22 cellular contexts compared by ENCODE assay signal in genomic region chr6:1580585-1580984, GRCh38. TPM values are rescaled to one million over a fixed set of nuclear protein-coding genes. Genes with fewer than 3 reads are reported as not detected.
A peak's percentile ranks its signal among the peaks of the same experiment; 100 is the strongest.
DNase-seq lines count a peak whose midpoint lies in the region; ATAC-seq, FAIRE-seq and TF ChIP-seq lines count a peak whose summit lies in the region.
"Had no signal": no experiment of that assay in that cellular context is flagged by ENCODE, and none has a peak within 500 bp of the region (broad histone marks: within the 10 kb centered on the region; RNA-seq: fewer than 3 reads in every experiment).

No MANE protein-coding gene starts in this region.

- H3K23me2 ChIP-seq in H1 (ENCODE audit: low read depth, low read length) = no peaks in the 10 kb centered on the region

- no peak overlapping the region for H4K91ac ChIP-seq in H1 (replicated peaks; ENCODE audit: insufficient read length, low read length)

- no peak for ATAC-seq in HepG2
- ATAC-seq in right lobe of liver = no peak
- no peak for ATAC-seq in GM21529 (IDR thresholded peaks at IDR 0.05; ENCODE audit: unreplicated experiment)
- ATAC-seq: A549; CD8-positive, alpha-beta T cell had no signal

- CTCF ChIA-PET in HepG2 (lab: Yijun Ruan, JAX; ENCODE audit: low intra/inter-chr PET ratio, low total read pairs) = no interaction called here
- CTCF ChIA-PET in mammary epithelial cell (lab: Charles Lee; ENCODE audit: low non-redundant PET) = no interaction called here
- CTCF ChIA-PET in H1 (lab: Charles Lee; ENCODE audit: partially characterized antibody) = interaction anchor here (0.5 to 1.7 kb wide), 3 partner anchors 14 to 74 kb away, joined by 3 to 4 read pairs (median 3); no protein-coding TSS in a partner anchor
- CTCF ChIA-PET in Calu3 (lab: Charles Lee) = no interaction called here

- no peak overlapping the region for H3K4ac ChIP-seq in H1 (replicated peaks; ENCODE audit: insufficient read length, low read depth, low read length)

- no peak overlapping the region for H4K5ac ChIP-seq in H1 (ENCODE audit: insufficient read length, low read depth, low read length)

- H2BK120ac ChIP-seq in H1 (replicated peaks; ENCODE audit: low read depth, low read length) = no peak overlapping the region

- no peak overlapping the region for H2AK5ac ChIP-seq in H1 (ENCODE audit: low read depth, low read length)

- TF ChIP-seq POLR2A in HepG2 (IDR thresholded peaks at IDR 0.05; ENCODE audit: insufficient read depth in 1 of 2, low read depth in 2 of 2, low read length in 2 of 2) = no peak
- no peak for TF ChIP-seq POLR2A in right lobe of liver (IDR thresholded peaks at IDR 0.05)
- TF ChIP-seq POLR2A in H1 (IDR thresholded peaks at IDR 0.05; ENCODE audit: control extremely low read depth in 1 of 2, low read depth in 2 of 2, low read length in 2 of 2) = no peak
- TF ChIP-seq POLR2A in suprapubic skin (IDR thresholded peaks at IDR 0.05) = no peak

- H3K4me2 ChIP-seq in HepG2 (ENCODE audit: low read depth, low read length) (no peak overlapping the region), mammary epithelial cell (ENCODE audit: insufficient read depth, low read depth, low read length) (peak overlapping the region; percentile 32), H1 (ENCODE audit: insufficient read depth in 1 of 2, low read depth in 2 of 2, low read length in 2 of 2) (no peak overlapping the region)
- H3K4me2 ChIP-seq: A549; BLaER1 treated with 17β-estradiol and CSF1 and Interleukin-3, amounts not matched to agents 10 nM and 100 nM had no signal

- TF ChIP-seq CTCF in HepG2 (CRISPR knock-in tag; IDR thresholded peaks at IDR 0.05) = no peak
- TF ChIP-seq CTCF in right lobe of liver (IDR thresholded peaks at IDR 0.05) = no peak
- TF ChIP-seq CTCF in mammary epithelial cell (conservative IDR thresholded peaks at IDR 0.05 in 1 of 2, IDR thresholded peaks at IDR 0.05 in 1 of 2; ENCODE audit: extremely low read depth in 1 of 2, insufficient read depth in 1 of 2, low read depth in 1 of 2, low read length in 2 of 2) = no peak
- TF ChIP-seq CTCF in H1 (IDR thresholded peaks at IDR 0.05; ENCODE audit: control extremely low read depth in 1 of 3, insufficient read depth in 1 of 3, low read depth in 1 of 3, low read length in 3 of 3) = no peak
- no peak for TF ChIP-seq CTCF in suprapubic skin (IDR thresholded peaks at IDR 0.05)
- TF ChIP-seq CTCF in Calu3 (IDR thresholded peaks at IDR 0.05; ENCODE audit: unreplicated experiment) = no peak

- no peak overlapping the region for H2BK15ac ChIP-seq in H1 (ENCODE audit: low read length)

- FAIRE-seq in HepG2 (lab: Jason Lieb, UNC) (no peak), H1 (lab: Jason Lieb, UNC) (no peak), urothelium cell line (lab: Jason Lieb, UNC) (no peak)
- FAIRE-seq: A549, G401.6, GM12891, GM19239 had no signal

- H3K9me3 Mint-ChIP-seq in Calu3 (ENCODE audit: low read depth, unreplicated experiment) = no peaks in the 10 kb centered on the region
- H3K9me3 Mint-ChIP-seq: CD4-positive, alpha-beta T cell; CD8-positive, alpha-beta T cell had no signal

- peaks cover 5 to 43% of the 10 kb centered on the region in 2 experiments; a peak in 4 of 5 replicates for H3K27me3 ChIP-seq in HepG2 (ENCODE audit: control insufficient read depth in 1 of 2, insufficient read depth in 2 of 2, low read length in 2 of 2)
- H3K27me3 ChIP-seq in right lobe of liver = no peaks in the 10 kb centered on the region
- no peaks in the 10 kb centered on the region for H3K27me3 ChIP-seq in mammary epithelial cell (ENCODE audit: insufficient read depth, low read length)
- peaks cover 0 to 3% (median 0%) of the 10 kb centered on the region in 4 experiments; a peak in 1 of 7 replicates for H3K27me3 ChIP-seq in H1 (replicated peaks in 1 of 4; ENCODE audit: control insufficient read depth in 3 of 4, extremely low read depth in 1 of 4, insufficient read depth in 3 of 4, low read length in 3 of 4)
- peaks cover 8% of the 10 kb centered on the region for H3K27me3 ChIP-seq in suprapubic skin
- H3K27me3 ChIP-seq: BLaER1 treated with 17β-estradiol and CSF1 and Interleukin-3, amounts not matched to agents 10 nM and 100 nM had no signal

- no peaks in the 10 kb centered on the region for H3K36me3 Mint-ChIP-seq in Calu3 (ENCODE audit: insufficient read depth, unreplicated experiment)
- H3K36me3 Mint-ChIP-seq: CD8-positive, alpha-beta T cell had no signal

- H2BK20ac ChIP-seq in H1 (ENCODE audit: low read length) = no peak overlapping the region

- peaks cover 39% of the 10 kb centered on the region for H3K27me3 Mint-ChIP-seq in Calu3 (ENCODE audit: unreplicated experiment)

- in situ Hi-C loops in HepG2 (cut with HindIII; ENCODE audit: extremely low pct_ligation_motif_present, low pct_unique_long_range_greater_than_20kb) = no loop called here
- in situ Hi-C loops in mammary epithelial cell (cut with MboI; ENCODE audit: low sequenced_read_pairs in 2 of 2) = loop anchor here in 1 of 2 donors (25.0 kb wide), 2 partner anchors 882 to 1057 kb away; no protein-coding TSS in a partner anchor

- TF ChIP-seq EP300 in HepG2 (IDR thresholded peaks at IDR 0.05; ENCODE audit: low read depth in 2 of 2, low read length in 2 of 2) (no peak), HepG2 (CRISPR knock-in tag; IDR thresholded peaks at IDR 0.05; ENCODE audit: borderline replicate concordance) (no peak), H1 (IDR thresholded peaks at IDR 0.05; ENCODE audit: borderline replicate concordance in 1 of 2, low read depth in 2 of 2, low read length in 2 of 2) (no peak), suprapubic skin (IDR thresholded peaks at IDR 0.05) (no peak)

- H4K20me1 ChIP-seq in HepG2 (ENCODE audit: insufficient read depth, low read length) (no peaks in the 10 kb centered on the region), mammary epithelial cell (ENCODE audit: insufficient read depth, low read length) (no peaks in the 10 kb centered on the region), H1 (replicated peaks in 1 of 2; ENCODE audit: control insufficient read depth in 1 of 2, insufficient read depth in 2 of 2, low read length in 2 of 2) (no peaks in the 10 kb centered on the region)
- H4K20me1 ChIP-seq: BLaER1 treated with 17β-estradiol and CSF1 and Interleukin-3, amounts not matched to agents 10 nM and 100 nM had no signal

- peak overlapping the region; percentile 68; the same call in 1 of the 2 replicates for H4K8ac ChIP-seq in H1 (ENCODE audit: extremely low read depth, insufficient read depth, low read length)

- POLR2A ChIA-PET in HepG2 (lab: Yijun Ruan, JAX) (no interaction called here), H1 (lab: Charles Lee; ENCODE audit: partially characterized antibody) (no interaction called here)

- H2BK5ac ChIP-seq in H1 (ENCODE audit: low read depth, low read length) = no peak overlapping the region

- DNase-seq in HepG2 (ENCODE audit: low spot score) = no peak
- DNase-seq in right lobe of liver = no peak
- no peak for DNase-seq in mammary epithelial cell
- DNase-seq in H1 (ENCODE audit: low read depth in 1 of 2, low spot score in 2 of 2) = peak in 1 of 2 experiments; percentile 37
- no peak for DNase-seq in suprapubic skin (ENCODE audit: low spot score in 2 of 2)
- DNase-seq in Calu3 = no peak
- DNase-seq in urothelium cell line (ENCODE audit: low spot score) = no peak
- DNase-seq: AML-193; Caco-2; CD4-positive, alpha-beta T cell; CD8-positive, alpha-beta T cell; DMS79 treated with DMSO at 0.1 percent for 48 hours; GF-D8 had no signal

- H3K18ac ChIP-seq in H1 (ENCODE audit: extremely low read depth, low read length) = no peak overlapping the region

- no peak for TF ChIP-seq RAD21 in HepG2 (CRISPR knock-in tag; IDR thresholded peaks at IDR 0.05)
- no peak for TF ChIP-seq RAD21 in H1 (IDR thresholded peaks at IDR 0.05 in 1 of 2, conservative IDR thresholded peaks at IDR 0.05 in 1 of 2; ENCODE audit: low read depth in 2 of 2, low read length in 2 of 2)

- intact Hi-C loops in HepG2 (cut with micrococcal nuclease; ENCODE audit: unreplicated experiment) (no loop called here), right lobe of liver (cut with DNase I) (no loop called here), mammary epithelial cell (cut with micrococcal nuclease) (no loop called here), Calu3 (cut with micrococcal nuclease; ENCODE audit: unreplicated experiment) (no loop called here)

- H3K27ac Mint-ChIP-seq in Calu3 (ENCODE audit: unreplicated experiment) = no peak overlapping the region
- H3K27ac Mint-ChIP-seq: B cell; CD4-positive, alpha-beta T cell; CD8-positive, alpha-beta T cell had no signal

- no peaks in the 10 kb centered on the region for H3K9me3 ChIP-seq in HepG2 (ENCODE audit: low read length)
- no peaks in the 10 kb centered on the region for H3K9me3 ChIP-seq in right lobe of liver
- H3K9me3 ChIP-seq in mammary epithelial cell (replicated peaks; ENCODE audit: insufficient read depth, low read length) = no peaks in the 10 kb centered on the region
- no peaks in the 10 kb centered on the region for H3K9me3 ChIP-seq in H1 (ENCODE audit: insufficient read depth in 2 of 2, low read depth in 1 of 2, low read length in 1 of 2)
- H3K9me3 ChIP-seq in suprapubic skin = no peaks in the 10 kb centered on the region
- H3K9me3 ChIP-seq: A549; BLaER1 treated with 17β-estradiol and CSF1 and Interleukin-3, amounts not matched to agents 10 nM and 100 nM; Caco-2 had no signal

- H3K27ac ChIP-seq in HepG2 (ENCODE audit: extremely low read length, insufficient read depth, low read length) (no peak overlapping the region), right lobe of liver (no peak overlapping the region), mammary epithelial cell (ENCODE audit: insufficient read depth, low read depth, low read length) (no peak overlapping the region), H1 (ENCODE audit: low read depth, low read length) (no peak overlapping the region), suprapubic skin (peak overlapping the region; percentile 33)
- H3K27ac ChIP-seq: 22Rv1; A549; BLaER1 treated with 17β-estradiol and CSF1 and Interleukin-3, amounts not matched to agents 10 nM and 100 nM; C4-2B had no signal

- H3K4me3 Mint-ChIP-seq in Calu3 (ENCODE audit: low read depth, unreplicated experiment) = no peak overlapping the region
- H3K4me3 Mint-ChIP-seq: B cell; CD4-positive, alpha-beta T cell; CD8-positive, alpha-beta T cell had no signal

- H3K36me3 ChIP-seq in HepG2 (replicated peaks in 1 of 2; ENCODE audit: control insufficient read depth in 1 of 2, insufficient read depth in 2 of 2, low read length in 2 of 2) = no peaks in the 10 kb centered on the region
- no peaks in the 10 kb centered on the region for H3K36me3 ChIP-seq in right lobe of liver
- no peaks in the 10 kb centered on the region for H3K36me3 ChIP-seq in mammary epithelial cell (ENCODE audit: insufficient read depth, low read length)
- H3K36me3 ChIP-seq in H1 (ENCODE audit: control insufficient read depth in 2 of 4, insufficient read depth in 4 of 4, low read length in 3 of 4) = no peaks in the 10 kb centered on the region
- H3K36me3 ChIP-seq in suprapubic skin = no peaks in the 10 kb centered on the region
- H3K36me3 ChIP-seq: BLaER1 treated with 17β-estradiol and CSF1 and Interleukin-3, amounts not matched to agents 10 nM and 100 nM had no signal

- H3K56ac ChIP-seq in H1 (replicated peaks; ENCODE audit: insufficient read length, low read depth, low read length) = no peak overlapping the region

- no peaks in the 10 kb centered on the region for H3K79me1 ChIP-seq in H1 (ENCODE audit: low read depth, low read length)

- no peaks in the 10 kb centered on the region for H3K4me1 Mint-ChIP-seq in Calu3 (ENCODE audit: low read depth, unreplicated experiment)

- dilution Hi-C loops in mammary epithelial cell (cut with HindIII; ENCODE audit: low sequenced_read_pairs) = no loop called here

- H3K4me1 ChIP-seq in HepG2 (ENCODE audit: insufficient read depth, low read length) = peaks cover 10% of the 10 kb centered on the region
- H3K4me1 ChIP-seq in right lobe of liver = no peaks in the 10 kb centered on the region
- peaks cover 6% of the 10 kb centered on the region for H3K4me1 ChIP-seq in mammary epithelial cell (ENCODE audit: insufficient read depth, low read length)
- no peaks in the 10 kb centered on the region; a peak in 2 of 7 replicates for H3K4me1 ChIP-seq in H1 (replicated peaks in 1 of 4; ENCODE audit: control insufficient read depth in 3 of 4, insufficient read depth in 4 of 4, low read length in 3 of 4)
- peaks cover 2% of the 10 kb centered on the region for H3K4me1 ChIP-seq in suprapubic skin
- H3K4me1 ChIP-seq: A549, Caco-2 had no signal

- no peak overlapping the region for H2AFZ ChIP-seq in HepG2 (ENCODE audit: low read length)
- peak overlapping the region; percentile 7 for H2AFZ ChIP-seq in mammary epithelial cell (ENCODE audit: low read depth, low read length)
- no peak overlapping the region for H2AFZ ChIP-seq in H1 (ENCODE audit: low read length)

- H3K79me2 ChIP-seq in HepG2 (ENCODE audit: insufficient read depth, low read length) (no peaks in the 10 kb centered on the region), mammary epithelial cell (ENCODE audit: insufficient read depth, low read length) (no peaks in the 10 kb centered on the region), H1 (ENCODE audit: control insufficient read depth in 1 of 2, insufficient read depth in 2 of 2, low read length in 2 of 2) (no peaks in the 10 kb centered on the region)

- no peak overlapping the region for H2BK12ac ChIP-seq in H1 (ENCODE audit: low read depth, low read length)

- H3K14ac ChIP-seq in H1 (ENCODE audit: insufficient read length) = no peak overlapping the region

- H3K9ac ChIP-seq in HepG2 (ENCODE audit: insufficient read depth, low read depth, low read length) = no peak overlapping the region
- no peak overlapping the region for H3K9ac ChIP-seq in mammary epithelial cell (ENCODE audit: insufficient read depth, low read length)
- H3K9ac ChIP-seq in H1 (replicated peaks in 1 of 4; ENCODE audit: extremely low read depth in 1 of 4, low read depth in 3 of 4, low read length in 3 of 4) = no peak overlapping the region
- H3K9ac ChIP-seq: BLaER1 treated with 17β-estradiol and CSF1 and Interleukin-3, amounts not matched to agents 10 nM and 100 nM had no signal

- H3K4me3 ChIP-seq in HepG2 (replicated peaks in 1 of 3; ENCODE audit: insufficient read depth in 1 of 3, low read depth in 2 of 3, low read length in 3 of 3) (no peak overlapping the region), right lobe of liver (no peak overlapping the region), mammary epithelial cell (replicated peaks in 1 of 3; ENCODE audit: insufficient read depth in 1 of 3, low read depth in 2 of 3, low read length in 3 of 3) (no peak overlapping the region), H1 (ENCODE audit: extremely low read depth in 1 of 4, insufficient read depth in 2 of 4, low read depth in 3 of 4, low read length in 4 of 4) (no peak overlapping the region), suprapubic skin (no peak overlapping the region)
- H3K4me3 ChIP-seq: A549; BLaER1 treated with 17β-estradiol and CSF1 and Interleukin-3, amounts not matched to agents 10 nM and 100 nM had no signal

- WGBS in HepG2 (ENCODE audit: low lambda C conversion rate) = 49% methylated on average over 9 of the region's 9 CpGs
- 46% methylated on average over 6 of the region's 9 CpGs for WGBS in right lobe of liver (ENCODE audit: insufficient coverage, low coverage, low lambda C conversion rate, missing lambda C conversion rate)
- WGBS in mammary epithelial cell (ENCODE audit: low coverage, missing lambda C conversion rate) = 28% methylated on average over 9 of the region's 9 CpGs
- WGBS in H1 (ENCODE audit: extremely low coverage in 1 of 2, insufficient coverage in 1 of 2, insufficient read length in 1 of 2, insufficient replicate concordance in 2 of 2, low coverage in 1 of 2, low lambda C conversion rate in 2 of 2, missing lambda C conversion rate in 1 of 2), 2 experiments = 88% methylated on average over 5 of the region's 9 CpGs; no CpG with 5 or more reads in 1 of the 2 experiments
- WGBS in suprapubic skin = 67% methylated on average over 9 of the region's 9 CpGs

- BruUV-seq in HepG2 (replicated peaks; lab: Mats Ljungman, UMichigan) (no TSS peak), mammary epithelial cell (replicated peaks; lab: Mats Ljungman, UMichigan) (no TSS peak), Calu3 (replicated peaks; lab: Mats Ljungman, UMichigan) (no TSS peak)

- H3K23ac ChIP-seq in H1 (ENCODE audit: insufficient read length) = no peak overlapping the region

RNA-seq across cellular contexts. Expression of gene FOXC1, which starts 29.1 kb away (rescaled TPM):
- total RNA-seq in HepG2 (2016; rRNA removed; fragmentation: Illumina TruSeq; extraction: Trizol) (0.46 and 0.55 TPM in 2 replicates), right lobe of liver (under 1 TPM; 0.24 to 0.87 (median 0.50) TPM), mammary epithelial cell (10 to 100 TPM; 12.1 to 15.8 TPM), suprapubic skin (10 to 100 TPM; 14.5 to 35.8 (median 21.4) TPM), Calu3 (2022) (12.3 and 16.5 TPM in 2 replicates)
- 0.09 TPM in 1 of 2 replicates, not detected in the other for total RNA-seq in HepG2 (2016; cell fraction: cytosol; rRNA removed; fragmentation: Illumina TruSeq; extraction: Trizol; ENCODE audit: low read depth)
- total RNA-seq in HepG2 (2016; cell fraction: insoluble cytoplasmic fraction; rRNA removed; fragmentation: Illumina TruSeq; extraction: Trizol) = 0.42 and 0.50 TPM in 2 replicates
- 0.28 and 0.31 TPM in 2 replicates for total RNA-seq in HepG2 (2016; cell fraction: membrane; rRNA removed; fragmentation: Illumina TruSeq; extraction: Trizol)
- total RNA-seq in HepG2 (2016; cell fraction: nucleus; rRNA removed; fragmentation: Illumina TruSeq; extraction: Trizol) = 0.47 and 0.50 TPM in 2 replicates
- polyA plus RNA-seq in HepG2 (2011; rRNA removed) (0.37 and 0.44 TPM in 2 replicates), mammary epithelial cell (4.6 TPM), H1 (2011; rRNA removed) (0.05 TPM in 1 of 2 replicates, not detected in the other)
- polyA plus RNA-seq in HepG2 (2011; cell fraction: cytosol; rRNA removed) = 0.19 and 0.23 TPM in 2 replicates
- 0.23 and 0.27 TPM in 2 replicates for polyA plus RNA-seq in HepG2 (2011; cell fraction: nucleus; rRNA removed)
- 0.30 and 0.53 TPM in 2 replicates for polyA plus RNA-seq in HepG2 (2012)
- 0.05 and 0.09 TPM in 2 replicates for polyA plus RNA-seq in HepG2 (2016; cell fraction: cytosol; fragmentation: Illumina TruSeq; extraction: Trizol; ENCODE audit: low read depth)
- 0.89 and 1.2 TPM in 2 replicates for polyA plus RNA-seq in HepG2 (2016; cell fraction: insoluble cytoplasmic fraction; fragmentation: Illumina TruSeq; extraction: Trizol; ENCODE audit: low read depth)
- polyA plus RNA-seq in HepG2 (2016; cell fraction: membrane; fragmentation: Illumina TruSeq; extraction: Trizol; ENCODE audit: low read depth) = 0.26 and 0.35 TPM in 2 replicates
- polyA plus RNA-seq in HepG2 (2016; cell fraction: nucleus; fragmentation: Illumina TruSeq; extraction: Trizol; ENCODE audit: insufficient read depth, low read depth) = 0.72 and 0.95 TPM in 2 replicates
- polyA minus RNA-seq in HepG2 (2011; rRNA and poly(A)+ RNA removed; ENCODE audit: low replicate concordance) = 0.30 and 18.3 TPM in 2 replicates
- 0.30 and 0.97 TPM in 2 replicates for polyA minus RNA-seq in HepG2 (2011; cell fraction: cytosol; rRNA and poly(A)+ RNA removed)
- polyA minus RNA-seq in HepG2 (2011; cell fraction: nucleus; rRNA and poly(A)+ RNA removed) = 0.25 and 0.52 TPM in 2 replicates
- polyA minus RNA-seq in mammary epithelial cell = 1.7 TPM
- 0.13 and 0.22 TPM in 2 replicates for total RNA-seq in H1 (2021; fragmentation: NEBNext Ultra II Directional; extraction: Animal tissue kit (Norgen Biotek cat#: 25700))
- polyA plus RNA-seq in H1 (2011; cell fraction: cytosol; rRNA removed) = 0.09 TPM
- polyA plus RNA-seq in H1 (2011; cell fraction: nucleus; rRNA removed) = 0.03 TPM
- polyA plus RNA-seq in H1 (2012, experiment 1 of 2) = 0.05 to 0.07 TPM in 2 of 4 replicates, not detected in the others
- 0.13 TPM for polyA plus RNA-seq in H1 (2012, experiment 2 of 2)
- polyA plus RNA-seq in H1 (2013, experiment 1 of 2) = 0.10 TPM
- 0.06 TPM for polyA plus RNA-seq in H1 (2013, experiment 2 of 2)
- 0.10 TPM in 1 of 2 replicates, not detected in the other for polyA minus RNA-seq in H1 (2011; rRNA and poly(A)+ RNA removed)
- polyA minus RNA-seq in H1 (2011; cell fraction: cytosol; rRNA and poly(A)+ RNA removed) = not detected
- 0.40 TPM for polyA minus RNA-seq in H1 (2011; cell fraction: nucleus; rRNA and poly(A)+ RNA removed)
- total RNA-seq: CD4-positive, alpha-beta T cell; CD8-positive, alpha-beta T cell had no signal

Comparison
In these comparisons a context has a peak if more than half of its experiments do, and no peak if none do; other contexts are left out.
1. Of the 41 proteins assayed by ChIP-seq in both HepG2 and H1: peak only in HepG2: none; only in H1: none; in both: CEBPB; in neither: 40.